8 cellular contexts compared by ENCODE assay signal in the genomic region with DNA sequence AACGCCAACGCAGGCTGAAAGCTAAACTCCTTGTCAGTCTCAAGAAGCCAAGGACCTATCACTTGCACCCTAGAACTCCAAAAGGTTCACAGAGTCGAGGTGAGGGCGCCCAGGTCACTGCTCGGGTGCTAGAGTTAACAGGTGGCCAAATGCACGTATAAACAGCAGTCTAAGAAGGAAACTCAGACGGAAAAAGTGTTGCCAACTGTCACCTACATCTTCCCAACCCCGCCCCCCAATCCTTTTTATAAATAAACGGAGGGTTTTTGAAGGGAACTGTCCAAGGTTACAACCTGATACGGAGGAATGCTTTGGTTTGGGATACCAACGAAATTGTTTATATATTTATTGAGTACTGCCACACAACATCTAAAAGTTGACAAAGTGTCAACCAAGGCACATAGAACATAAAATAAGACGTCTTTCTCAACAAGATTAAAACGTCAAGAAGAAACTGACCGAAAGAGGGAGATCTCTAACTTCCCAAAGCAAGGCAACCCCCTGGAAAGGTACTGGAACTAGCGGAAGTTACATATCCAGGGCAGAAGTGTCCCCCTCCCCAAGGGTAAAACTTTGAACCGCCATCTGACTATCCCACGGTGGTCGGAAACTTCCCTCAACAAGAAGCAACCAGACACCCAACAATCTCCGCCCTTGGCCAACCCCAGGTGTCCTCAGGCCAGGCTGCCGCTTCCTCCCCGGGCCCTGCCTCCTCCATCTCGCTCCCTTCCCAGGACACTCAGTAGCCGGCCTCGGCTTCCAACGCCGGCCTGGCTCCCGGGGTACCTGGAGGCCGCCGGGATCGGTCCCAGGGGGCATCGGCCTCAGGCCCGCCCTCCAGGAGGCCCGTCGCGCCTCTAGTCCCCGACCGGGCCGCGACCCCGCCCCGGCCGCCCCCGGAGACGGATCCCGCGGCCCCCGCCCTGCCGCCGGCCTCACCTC. TPM values are rescaled to one million over a fixed set of nuclear protein-coding genes. Genes with fewer than 3 reads are reported as not detected.
A peak's percentile ranks its signal among the peaks of the same experiment; 100 is the strongest.
DNase-seq lines count a peak whose midpoint lies in the region; ATAC-seq and TF ChIP-seq lines count a peak whose summit lies in the region.

No MANE protein-coding gene starts in this region.

- peak overlapping the region; percentile 85 for H3K4me3 Mint-ChIP-seq in activated CD4-positive, alpha-beta memory T cell treated with anti-CD3 and anti-CD28 coated beads for 36 hours

- 1% methylated on average over 16 of the region's 49 CpGs for WGBS in right lobe of liver (ENCODE audit: insufficient coverage, low coverage, low lambda C conversion rate, missing lambda C conversion rate)

- H3K27ac Mint-ChIP-seq in activated CD4-positive, alpha-beta memory T cell treated with anti-CD3 and anti-CD28 coated beads for 36 hours: peak overlapping the region; percentile 94

- intact Hi-C loops in activated CD4-positive, alpha-beta memory T cell treated with anti-CD3 and anti-CD28 coated beads for 36 hours (cut with micrococcal nuclease): loop anchor here (2.0 kb wide), 1 partner anchor 35 kb away; no protein-coding TSS in a partner anchor
- intact Hi-C loops in right lobe of liver (cut with DNase I): no loop called here

- H3K4me3 ChIP-seq in HFF-Myc (replicated peaks; ENCODE audit: low read depth, low read length) (peak overlapping the region; percentile 86), right lobe of liver (peak overlapping the region; percentile 87 to 98 (median 95))

- H3K36me3 ChIP-seq in right lobe of liver: no peaks in the 10 kb centered on the region

- ATAC-seq in right lobe of liver: peak; percentile 1 to 15 (median 4)

- H3K36me3 Mint-ChIP-seq in activated CD4-positive, alpha-beta memory T cell treated with anti-CD3 and anti-CD28 coated beads for 36 hours: no peaks in the 10 kb centered on the region

- peaks cover 55% of the 10 kb centered on the region for H3K4me1 Mint-ChIP-seq in activated CD4-positive, alpha-beta memory T cell treated with anti-CD3 and anti-CD28 coated beads for 36 hours (ENCODE audit: low read depth)

- CTCF ChIA-PET in activated CD4-positive, alpha-beta memory T cell treated with anti-CD3 and anti-CD28 coated beads for 36 hours (lab: Charles Lee): interaction anchor here (0.6 to 3.5 kb wide), 8 partner anchors 29 to 255 kb away, joined by 3 to 31 read pairs (median 4); a partner anchor contains a TSS

- POLR2A ChIA-PET in activated CD4-positive, alpha-beta memory T cell treated with anti-CD3 and anti-CD28 coated beads for 36 hours (lab: Charles Lee): interaction anchor here (0.6 to 3.1 kb wide), 4 partner anchors 34 to 253 kb away, joined by 4 to 22 read pairs (median 11); a partner anchor contains a TSS

- H3K9me3 ChIP-seq in right lobe of liver: no peaks in the 10 kb centered on the region

- no peaks in the 10 kb centered on the region for H3K27me3 ChIP-seq in right lobe of liver

- H3K27me3 Mint-ChIP-seq in activated CD4-positive, alpha-beta memory T cell treated with anti-CD3 and anti-CD28 coated beads for 36 hours: no peaks in the 10 kb centered on the region

- DNase-seq in NCI-H2081 (lab: John Stamatoyannopoulos, UW): peak; percentile 21 to 45
- no peak for DNase-seq in NCI-H2081 treated with DMSO at 0.1 percent for 48 hours (lab: John Stamatoyannopoulos, UW)
- no peak for DNase-seq in HFF-Myc (ENCODE audit: extremely low read depth, low read depth)
- DNase-seq in NAMALWA (ENCODE audit: low spot score): peak; percentile 78
- DNase-seq in activated CD4-positive, alpha-beta memory T cell treated with anti-CD3 and anti-CD28 coated beads for 36 hours: peak; percentile 64
- peak; percentile 13 for DNase-seq in effector CD4-positive, alpha-beta T cell
- DNase-seq in right lobe of liver: peak; percentile 59 to 73 (median 61)
- DNase-seq in stimulated activated CD8-positive, alpha-beta memory T cell treated with anti-CD3 and anti-CD28 coated beads, Interleukin-15, amount 100 ng/mL, for 1 hour (ENCODE audit: low read depth): peak; percentile 16

- no peaks in the 10 kb centered on the region for H3K9me3 Mint-ChIP-seq in activated CD4-positive, alpha-beta memory T cell treated with anti-CD3 and anti-CD28 coated beads for 36 hours

- peaks cover 0 to 34% (median 15%) of the 10 kb centered on the region in 4 donors for H3K4me1 ChIP-seq in right lobe of liver

- peak overlapping the region; percentile 95 to 98 (median 96) for H3K27ac ChIP-seq in right lobe of liver

- TF ChIP-seq CTCF in HFF-Myc (IDR thresholded peaks at IDR 0.05; ENCODE audit: low read depth, low read length, missing control alignments) (peak; percentile 15), right lobe of liver (IDR thresholded peaks at IDR 0.05) (peak in 3 of 4 donors; percentile 14 to 18 (median 17))

- no peak for TF ChIP-seq POLR2A in right lobe of liver (IDR thresholded peaks at IDR 0.05)

RNA-seq across cellular contexts. Expression of a gene that starts 1.0 kb away (rescaled TPM):
- 10 to 100 TPM; 58.0 to 58.7 TPM for total RNA-seq in activated CD4-positive, alpha-beta memory T cell treated with anti-CD3 and anti-CD28 coated beads for 36 hours
- total RNA-seq in right lobe of liver: 10 to 100 TPM; 35.2 to 49.7 (median 43.3) TPM

RNA-seq across cellular contexts. Expression of a gene that starts 33.7 kb away (rescaled TPM):
- 100 to 1,000 TPM; 235 to 238 TPM for total RNA-seq in activated CD4-positive, alpha-beta memory T cell treated with anti-CD3 and anti-CD28 coated beads for 36 hours
- 10 to 100 TPM; 31.1 to 88.1 (median 47.0) TPM for total RNA-seq in right lobe of liver

RNA-seq across cellular contexts. Expression of a gene that starts 46.5 kb away (rescaled TPM):
- total RNA-seq in activated CD4-positive, alpha-beta memory T cell treated with anti-CD3 and anti-CD28 coated beads for 36 hours: 100 to 1,000 TPM; 790 to 814 TPM
- total RNA-seq in right lobe of liver: 100 to 1,000 TPM; 123 to 422 (median 176) TPM

Comparison
In these comparisons a context has a peak if more than half of its experiments do, and no peak if none do; other contexts are left out.
1. DNase-seq: peak in NCI-H2081 (2 of 2), NAMALWA (single experiment), activated CD4-positive, alpha-beta memory T cell treated with anti-CD3 and anti-CD28 coated beads for 36 hours (single experiment), effector CD4-positive, alpha-beta T cell (single experiment), right lobe of liver (3 of 3) and stimulated activated CD8-positive, alpha-beta memory T cell treated with anti-CD3 and anti-CD28 coated beads, Interleukin-15, amount 100 ng/mL, for 1 hour (single experiment); none in NCI-H2081 treated with DMSO at 0.1 percent for 48 hours (single experiment) and HFF-Myc (single experiment).